Comparison of ENCODE assay signal across 1 cellular context in the genomic region with DNA sequence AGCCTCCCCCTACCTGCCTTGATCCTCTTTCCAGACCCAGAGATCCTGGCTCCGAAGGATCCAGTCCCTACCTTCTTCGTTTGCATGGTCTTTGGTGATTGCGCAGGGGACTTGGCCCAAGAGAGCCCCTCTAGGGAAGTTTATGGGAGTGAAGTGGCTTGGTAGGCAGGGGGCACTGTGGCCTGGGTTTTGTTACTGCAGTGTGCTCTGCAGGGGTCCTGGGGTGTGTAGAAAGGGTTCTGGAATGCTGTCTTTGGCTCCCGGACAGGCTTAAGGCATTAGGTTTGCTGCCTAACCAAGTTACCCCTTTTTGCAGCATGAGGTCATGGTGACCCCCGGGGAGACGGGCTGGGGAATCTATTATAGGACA.
TF ChIP-seq lines count a peak whose summit lies in the region.

No MANE protein-coding gene starts in this region.

TF ChIP-seq in IMR-90, 13 proteins besides CTCF, POLR2A, EP300 and RAD21 (continued from another document):
- TF ChIP-seq, protein P1, sequence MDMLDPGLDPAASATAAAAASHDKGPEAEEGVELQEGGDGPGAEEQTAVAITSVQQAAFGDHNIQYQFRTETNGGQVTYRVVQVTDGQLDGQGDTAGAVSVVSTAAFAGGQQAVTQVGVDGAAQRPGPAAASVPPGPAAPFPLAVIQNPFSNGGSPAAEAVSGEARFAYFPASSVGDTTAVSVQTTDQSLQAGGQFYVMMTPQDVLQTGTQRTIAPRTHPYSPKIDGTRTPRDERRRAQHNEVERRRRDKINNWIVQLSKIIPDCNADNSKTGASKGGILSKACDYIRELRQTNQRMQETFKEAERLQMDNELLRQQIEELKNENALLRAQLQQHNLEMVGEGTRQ (IDR thresholded peaks at IDR 0.05; ENCODE audit: low read depth, low read length): no peak
- TF ChIP-seq NFE2L2 (IDR thresholded peaks at IDR 0.05; ENCODE audit: low read depth, low read length): no peak
- TF ChIP-seq MXI1 (IDR thresholded peaks at IDR 0.05; ENCODE audit: borderline replicate concordance, low read depth, low read length): no peak
- no peak for TF ChIP-seq MAFK (IDR thresholded peaks at IDR 0.05; ENCODE audit: low read depth, low read length)
- TF ChIP-seq, protein P2, sequence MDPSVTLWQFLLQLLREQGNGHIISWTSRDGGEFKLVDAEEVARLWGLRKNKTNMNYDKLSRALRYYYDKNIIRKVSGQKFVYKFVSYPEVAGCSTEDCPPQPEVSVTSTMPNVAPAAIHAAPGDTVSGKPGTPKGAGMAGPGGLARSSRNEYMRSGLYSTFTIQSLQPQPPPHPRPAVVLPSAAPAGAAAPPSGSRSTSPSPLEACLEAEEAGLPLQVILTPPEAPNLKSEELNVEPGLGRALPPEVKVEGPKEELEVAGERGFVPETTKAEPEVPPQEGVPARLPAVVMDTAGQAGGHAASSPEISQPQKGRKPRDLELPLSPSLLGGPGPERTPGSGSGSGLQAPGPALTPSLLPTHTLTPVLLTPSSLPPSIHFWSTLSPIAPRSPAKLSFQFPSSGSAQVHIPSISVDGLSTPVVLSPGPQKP (IDR thresholded peaks at IDR 0.05; ENCODE audit: borderline replicate concordance, low read depth, low read length): no peak
TF ChIP-seq in IMR-90: peak in this region for 0.
